ENCODE assay signal across 8 cellular contexts in the genomic region with DNA sequence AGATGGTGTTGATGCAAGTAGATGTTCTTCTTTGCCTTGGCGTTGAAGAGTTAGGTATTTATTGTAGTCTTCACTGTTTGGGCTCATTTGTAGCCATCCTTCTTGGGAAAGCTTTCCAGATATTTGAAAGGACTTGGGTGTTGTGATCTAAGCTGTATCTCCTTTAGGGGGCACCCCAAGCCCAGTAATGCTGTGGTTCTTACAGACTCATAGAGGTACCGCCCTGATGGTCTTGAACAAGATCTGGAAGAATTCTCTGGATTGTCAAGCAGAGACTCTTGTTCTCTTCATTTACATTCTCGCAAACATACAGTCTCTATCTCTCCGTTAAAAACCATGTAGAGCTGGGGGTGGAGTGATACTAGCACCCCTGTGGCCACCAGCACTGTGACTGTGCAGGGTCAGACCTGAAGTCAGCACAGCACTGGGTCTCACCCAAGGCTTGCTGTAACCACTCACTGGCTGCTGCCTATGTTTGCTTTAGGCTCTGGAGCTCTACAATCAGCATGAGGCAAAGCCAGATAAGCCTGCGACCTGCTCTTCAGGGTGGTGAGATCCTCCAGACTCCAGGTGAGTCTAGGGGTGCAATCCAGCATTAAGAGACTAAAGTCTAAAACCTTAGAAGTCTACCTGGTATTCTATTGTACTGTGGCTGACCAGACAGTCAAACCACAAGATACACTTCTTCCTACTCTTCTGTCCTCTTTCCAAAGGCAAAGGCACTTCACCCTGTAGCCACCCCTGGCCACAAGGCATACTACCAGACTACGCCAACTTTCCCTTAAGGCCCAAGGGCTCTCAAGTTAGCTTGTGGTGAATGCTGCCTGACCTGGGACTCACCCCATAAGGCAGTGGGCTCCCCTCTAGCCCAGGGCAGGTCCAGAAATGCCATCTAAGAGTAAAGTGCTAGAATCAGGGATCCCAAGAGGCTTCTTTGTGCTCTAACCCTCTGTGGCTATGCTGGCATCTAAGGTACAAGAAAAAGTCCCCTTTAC.
A peak's percentile ranks its signal among the peaks of the same experiment; 100 is the strongest.
DNase-seq lines count a peak whose midpoint lies in the region; ATAC-seq and TF ChIP-seq lines count a peak whose summit lies in the region.

No MANE protein-coding gene starts in this region.

- H3K27ac Mint-ChIP-seq in activated naive CD4-positive, alpha-beta T cell treated with anti-CD3 and anti-CD28 coated beads, Interleukin-2, amount 10 ng/mL, durations not matched to agents 7 days and 5 days, result no peak overlapping the region

- H3K27me3 Mint-ChIP-seq in activated naive CD4-positive, alpha-beta T cell treated with anti-CD3 and anti-CD28 coated beads, Interleukin-2, amount 10 ng/mL, durations not matched to agents 7 days and 5 days, result no peaks in the 10 kb centered on the region

- H3K27ac ChIP-seq in neural cell (ENCODE audit: low read length), result no peak overlapping the region

- TF ChIP-seq CTCF in astrocyte of the spinal cord (IDR thresholded peaks at IDR 0.05; ENCODE audit: low read depth, low read length) (peak; percentile 51), neural cell (IDR thresholded peaks at IDR 0.05; ENCODE audit: poor library complexity, severe bottlenecking) (peak; percentile 39)

- peak; percentile 55 for TF ChIP-seq RAD21 in neural cell (conservative IDR thresholded peaks at IDR 0.05)

- no peak overlapping the region for H3K4me3 ChIP-seq in astrocyte of the spinal cord (ENCODE audit: low read depth, low read length)
- no peak overlapping the region for H3K4me3 ChIP-seq in neural cell (ENCODE audit: low read length)

- no peak overlapping the region for H2AFZ ChIP-seq in neural cell (ENCODE audit: low read depth, low read length)

- ATAC-seq in GM21526 (IDR thresholded peaks at IDR 0.05; ENCODE audit: low FRiP score, unreplicated experiment), result no peak
- no peak for ATAC-seq in GM21367 (IDR thresholded peaks at IDR 0.05; ENCODE audit: unreplicated experiment)

- peak; percentile 21 for DNase-seq in activated naive CD4-positive, alpha-beta T cell treated with anti-CD3 and anti-CD28 coated beads, Interleukin-2, amount 10 ng/mL, durations not matched to agents 7 days and 5 days
- no peak for DNase-seq in activated naive CD4-positive, alpha-beta T cell treated with Interleukin-2 at 50 U/mL for 16 hours
- peak; percentile 62 for DNase-seq in KBM-7
- peak; percentile 82 for DNase-seq in astrocyte of the spinal cord (ENCODE audit: low read depth, low spot score)
- no peak for DNase-seq in NCI-H128 (lab: John Stamatoyannopoulos, UW; ENCODE audit: unreplicated experiment)

- no peaks in the 10 kb centered on the region for H3K27me3 ChIP-seq in neural cell (ENCODE audit: insufficient read depth, low read depth, low read length)

- H4K20me1 ChIP-seq in neural cell (ENCODE audit: insufficient read depth), result no peaks in the 10 kb centered on the region

- H3K9me2 ChIP-seq in neural cell (ENCODE audit: insufficient read depth, low read length), result no peaks in the 10 kb centered on the region

- H3K79me2 ChIP-seq in neural cell (replicated peaks; ENCODE audit: insufficient read depth, low read length), result no peaks in the 10 kb centered on the region

- TF ChIP-seq EP300 in neural cell (conservative IDR thresholded peaks at IDR 0.05; ENCODE audit: poor library complexity, severe bottlenecking), result no peak

- H3K4me2 ChIP-seq in neural cell (ENCODE audit: low read length), result no peak overlapping the region

- no peaks in the 10 kb centered on the region for H3K36me3 Mint-ChIP-seq in activated naive CD4-positive, alpha-beta T cell treated with anti-CD3 and anti-CD28 coated beads, Interleukin-2, amount 10 ng/mL, durations not matched to agents 7 days and 5 days

- H3K9ac ChIP-seq in neural cell (ENCODE audit: low read length), result no peak overlapping the region

- in situ Hi-C loops in KBM-7 (cut with MboI; ENCODE audit: low pct_unique_long_range_greater_than_20kb, low sequenced_read_pairs), result no loop called here
- in situ Hi-C loops in astrocyte of the spinal cord (cut with HindIII; ENCODE audit: low sequenced_read_pairs), result no loop called here

- no peaks in the 10 kb centered on the region for H3F3A ChIP-seq in neural cell (ENCODE audit: insufficient read depth, low read length, poor library complexity, severe bottlenecking)

- no peaks in the 10 kb centered on the region for H3K9me3 ChIP-seq in neural cell (ENCODE audit: low read length)

- no peak overlapping the region for H3K4me3 Mint-ChIP-seq in activated naive CD4-positive, alpha-beta T cell treated with anti-CD3 and anti-CD28 coated beads, Interleukin-2, amount 10 ng/mL, durations not matched to agents 7 days and 5 days

- H3K36me3 ChIP-seq in neural cell (ENCODE audit: insufficient read depth, low read length), result no peaks in the 10 kb centered on the region

- H3K9me3 Mint-ChIP-seq in activated naive CD4-positive, alpha-beta T cell treated with anti-CD3 and anti-CD28 coated beads, Interleukin-2, amount 10 ng/mL, durations not matched to agents 7 days and 5 days, result no peaks in the 10 kb centered on the region

- no peaks in the 10 kb centered on the region for H3K4me1 Mint-ChIP-seq in activated naive CD4-positive, alpha-beta T cell treated with anti-CD3 and anti-CD28 coated beads, Interleukin-2, amount 10 ng/mL, durations not matched to agents 7 days and 5 days

- CTCF ChIA-PET in activated naive CD4-positive, alpha-beta T cell treated with anti-CD3 and anti-CD28 coated beads, Interleukin-2, amount 10 ng/mL, durations not matched to agents 7 days and 5 days (lab: Charles Lee), result interaction anchor here (0.9 to 1.0 kb wide), 3 partner anchors 9 to 189 kb away, joined by 3 to 5 read pairs (median 4); no protein-coding TSS in a partner anchor

TF ChIP-seq in neural cell, 6 proteins besides CTCF, POLR2A, EP300 and RAD21:
- no peak for TF ChIP-seq POLR2AphosphoS5 (IDR thresholded peaks at IDR 0.05)
- TF ChIP-seq SMC3 (conservative IDR thresholded peaks at IDR 0.05; ENCODE audit: poor library complexity), result peak; percentile 48
- TF ChIP-seq TAF1 (IDR thresholded peaks at IDR 0.05; ENCODE audit: low read depth), result no peak

Comparison
In these comparisons a context has a peak if more than half of its experiments do, and no peak if none do; other contexts are left out.
1. DNase-seq: peak in activated naive CD4-positive, alpha-beta T cell treated with anti-CD3 and anti-CD28 coated beads, Interleukin-2, amount 10 ng/mL, durations not matched to agents 7 days and 5 days (single experiment), KBM-7 (single experiment) and astrocyte of the spinal cord (single experiment); none in activated naive CD4-positive, alpha-beta T cell treated with Interleukin-2 at 50 U/mL for 16 hours (single experiment) and NCI-H128 (single experiment).